1 cellular context compared by ENCODE assay signal in genomic region chr2:166365803-166366420, GRCh38.
TF ChIP-seq lines count a peak whose summit lies in the region.

No MANE protein-coding gene starts in this region.

TF ChIP-seq in K562, 482 proteins besides CTCF, POLR2A, EP300 and RAD21 (continued from another document):
- no peak for TF ChIP-seq E4F1 (CRISPR knock-in tag; IDR thresholded peaks at IDR 0.05; ENCODE audit: borderline replicate concordance)
